ENCODE assay signal across 1 cellular context in genomic region chr1:1472046-1472876, GRCh38.
TF ChIP-seq lines count a peak whose summit lies in the region.

No MANE protein-coding gene starts in this region.

TF ChIP-seq in HCT116, 20 proteins besides CTCF, POLR2A, EP300 and RAD21:
- TF ChIP-seq ZFX (IDR thresholded peaks at IDR 0.05) = peak; percentile 29; the same call in 1 of the 2 replicates
